ENCODE assay signal across 1 cellular context in the genomic region with DNA sequence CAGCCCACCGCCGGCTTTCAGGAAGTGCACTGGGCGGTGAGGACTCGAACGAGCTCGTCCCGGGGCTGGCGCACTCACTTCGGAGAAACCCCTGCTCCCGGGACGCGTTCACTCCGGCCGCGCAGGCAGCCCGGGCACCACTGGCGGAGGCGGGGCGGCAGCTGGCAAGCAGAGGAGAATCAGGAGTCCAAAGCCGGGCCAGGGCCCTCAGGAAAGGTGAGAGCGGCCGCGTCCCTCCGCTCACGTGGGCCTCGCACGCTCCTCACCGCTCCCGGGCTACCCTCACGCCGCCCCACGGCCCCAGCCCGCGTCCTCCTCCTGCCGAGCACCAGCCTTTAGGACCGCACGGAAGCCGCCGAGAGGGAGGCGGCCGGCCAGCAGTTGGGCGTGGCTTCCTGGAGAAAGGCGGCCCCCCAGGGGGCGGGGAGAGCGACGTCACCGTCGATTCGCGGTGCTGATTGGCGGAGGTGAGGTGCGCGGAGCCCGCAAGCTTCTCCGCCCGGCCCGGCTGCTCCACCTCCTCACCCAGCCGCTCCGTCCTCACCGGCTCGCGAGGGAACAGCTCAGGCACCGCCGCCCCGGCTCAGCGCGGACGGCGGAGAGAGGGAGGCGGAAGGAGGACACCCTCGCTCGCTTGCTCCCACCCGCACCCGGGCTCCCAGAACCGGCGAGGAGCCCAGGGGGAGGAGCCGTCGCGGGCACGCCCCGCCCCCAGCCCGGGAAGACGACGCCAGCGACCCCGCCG.
TF ChIP-seq lines count a peak whose summit lies in the region.

Gene ZCCHC2 (plus strand): TSS at position 516 of the 745 bp plus-strand sequence. CDS start 400 bp downstream, outside the sequence.

TF ChIP-seq in K562, 482 proteins besides CTCF, POLR2A, EP300 and RAD21 (continued from another document):
- TF ChIP-seq PRDM10 (IDR thresholded peaks at IDR 0.05; ENCODE audit: partially characterized antibody) (peak; percentile 48), TBL1XR1 (IDR thresholded peaks at IDR 0.05; ENCODE audit: low read length in 2 of 2) (no peak), XRCC5 (IDR thresholded peaks at IDR 0.05; ENCODE audit: low read depth, low read length) (peak; percentile 93), CBX3 (IDR thresholded peaks at IDR 0.05; ENCODE audit: borderline replicate concordance in 1 of 2, low read length in 2 of 2) (peak in 1 of 2 experiments; percentile 22; a peak in 1 of 3 replicates), ZNF639 (CRISPR knock-in tag; conservative IDR thresholded peaks at IDR 0.05 in 1 of 2, IDR thresholded peaks at IDR 0.05 in 1 of 2) (peak in 1 of 2 experiments; percentile 90; a peak in 2 of 4 replicates), PKNOX1 (IDR thresholded peaks at IDR 0.05) (peak; percentile 57; the same call in 1 of the 2 replicates), ATF7 (IDR thresholded peaks at IDR 0.05) (peak; percentile 75; the same call in 1 of the 2 replicates), RB1 (IDR thresholded peaks at IDR 0.05; ENCODE audit: low read depth) (peak; percentile 32; the same call in 1 of the 2 replicates), KDM5B (IDR thresholded peaks at IDR 0.05; ENCODE audit: insufficient replicate concordance, low read depth, low read length) (peak; percentile 49), YBX1 (IDR thresholded peaks at IDR 0.05) (no peak), RBM15 (IDR thresholded peaks at IDR 0.05; ENCODE audit: insufficient read depth, low read length) (0 out of 2 replicates have a peak, but pooled peaks have one; percentile 47), CTBP1 (IDR thresholded peaks at IDR 0.05; ENCODE audit: borderline replicate concordance) (peak; percentile 89; the same call in 1 of the 2 replicates), BMI1 (IDR thresholded peaks at IDR 0.05; ENCODE audit: low read length) (no peak), RBM14 (IDR thresholded peaks at IDR 0.05; ENCODE audit: borderline replicate concordance, insufficient read depth, low read depth, low read length) (no peak), FOXA3 (CRISPR knock-in tag; conservative IDR thresholded peaks at IDR 0.05 in 1 of 2, IDR thresholded peaks at IDR 0.05 in 1 of 2) (no peak), PURB (CRISPR knock-in tag; IDR thresholded peaks at IDR 0.05; ENCODE audit: low read depth) (no peak), CGGBP1 (CRISPR knock-in tag; IDR thresholded peaks at IDR 0.05) (no peak), TAF9B (IDR thresholded peaks at IDR 0.05; ENCODE audit: partially characterized antibody) (peak; percentile 79), SAP30 (IDR thresholded peaks at IDR 0.05; ENCODE audit: borderline replicate concordance, insufficient read depth, low read depth, low read length, poor library complexity, severe bottlenecking) (peak; percentile 9), DPF2 (IDR thresholded peaks at IDR 0.05) (0 out of 2 replicates have a peak, but pooled peaks have one; percentile 42), HDAC1 (IDR thresholded peaks at IDR 0.05) (peak in 1 of 2 experiments; percentile 65; a peak in 1 of 4 replicates)
- TF ChIP-seq, protein P1, sequence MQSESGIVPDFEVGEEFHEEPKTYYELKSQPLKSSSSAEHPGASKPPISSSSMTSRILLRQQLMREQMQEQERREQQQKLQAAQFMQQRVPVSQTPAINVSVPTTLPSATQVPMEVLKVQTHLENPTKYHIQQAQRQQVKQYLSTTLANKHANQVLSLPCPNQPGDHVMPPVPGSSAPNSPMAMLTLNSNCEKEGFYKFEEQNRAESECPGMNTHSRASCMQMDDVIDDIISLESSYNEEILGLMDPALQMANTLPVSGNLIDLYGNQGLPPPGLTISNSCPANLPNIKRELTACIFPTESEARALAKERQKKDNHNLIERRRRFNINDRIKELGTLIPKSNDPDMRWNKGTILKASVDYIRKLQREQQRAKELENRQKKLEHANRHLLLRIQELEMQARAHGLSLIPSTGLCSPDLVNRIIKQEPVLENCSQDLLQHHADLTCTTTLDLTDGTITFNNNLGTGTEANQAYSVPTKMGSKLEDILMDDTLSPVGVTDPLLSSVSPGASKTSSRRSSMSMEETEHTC (IDR thresholded peaks at IDR 0.05) = no peak
- TF ChIP-seq, protein P2, sequence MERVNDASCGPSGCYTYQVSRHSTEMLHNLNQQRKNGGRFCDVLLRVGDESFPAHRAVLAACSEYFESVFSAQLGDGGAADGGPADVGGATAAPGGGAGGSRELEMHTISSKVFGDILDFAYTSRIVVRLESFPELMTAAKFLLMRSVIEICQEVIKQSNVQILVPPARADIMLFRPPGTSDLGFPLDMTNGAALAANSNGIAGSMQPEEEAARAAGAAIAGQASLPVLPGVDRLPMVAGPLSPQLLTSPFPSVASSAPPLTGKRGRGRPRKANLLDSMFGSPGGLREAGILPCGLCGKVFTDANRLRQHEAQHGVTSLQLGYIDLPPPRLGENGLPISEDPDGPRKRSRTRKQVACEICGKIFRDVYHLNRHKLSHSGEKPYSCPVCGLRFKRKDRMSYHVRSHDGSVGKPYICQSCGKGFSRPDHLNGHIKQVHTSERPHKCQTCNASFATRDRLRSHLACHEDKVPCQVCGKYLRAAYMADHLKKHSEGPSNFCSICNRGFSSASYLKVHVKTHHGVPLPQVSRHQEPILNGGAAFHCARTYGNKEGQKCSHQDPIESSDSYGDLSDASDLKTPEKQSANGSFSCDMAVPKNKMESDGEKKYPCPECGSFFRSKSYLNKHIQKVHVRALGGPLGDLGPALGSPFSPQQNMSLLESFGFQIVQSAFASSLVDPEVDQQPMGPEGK (CRISPR knock-in tag; IDR thresholded peaks at IDR 0.05; ENCODE audit: borderline replicate concordance) = no peak
- TF ChIP-seq, protein P3, sequence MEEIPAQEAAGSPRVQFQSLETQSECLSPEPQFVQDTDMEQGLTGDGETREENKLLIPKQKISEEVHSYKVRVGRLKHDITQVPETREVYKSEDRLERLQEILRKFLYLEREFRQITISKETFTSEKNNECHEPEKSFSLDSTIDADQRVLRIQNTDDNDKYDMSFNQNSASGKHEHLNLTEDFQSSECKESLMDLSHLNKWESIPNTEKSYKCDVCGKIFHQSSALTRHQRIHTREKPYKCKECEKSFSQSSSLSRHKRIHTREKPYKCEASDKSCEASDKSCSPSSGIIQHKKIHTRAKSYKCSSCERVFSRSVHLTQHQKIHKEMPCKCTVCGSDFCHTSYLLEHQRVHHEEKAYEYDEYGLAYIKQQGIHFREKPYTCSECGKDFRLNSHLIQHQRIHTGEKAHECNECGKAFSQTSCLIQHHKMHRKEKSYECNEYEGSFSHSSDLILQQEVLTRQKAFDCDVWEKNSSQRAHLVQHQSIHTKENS (CRISPR knock-in tag; IDR thresholded peaks at IDR 0.05) = no peak
- TF ChIP-seq, protein P4, sequence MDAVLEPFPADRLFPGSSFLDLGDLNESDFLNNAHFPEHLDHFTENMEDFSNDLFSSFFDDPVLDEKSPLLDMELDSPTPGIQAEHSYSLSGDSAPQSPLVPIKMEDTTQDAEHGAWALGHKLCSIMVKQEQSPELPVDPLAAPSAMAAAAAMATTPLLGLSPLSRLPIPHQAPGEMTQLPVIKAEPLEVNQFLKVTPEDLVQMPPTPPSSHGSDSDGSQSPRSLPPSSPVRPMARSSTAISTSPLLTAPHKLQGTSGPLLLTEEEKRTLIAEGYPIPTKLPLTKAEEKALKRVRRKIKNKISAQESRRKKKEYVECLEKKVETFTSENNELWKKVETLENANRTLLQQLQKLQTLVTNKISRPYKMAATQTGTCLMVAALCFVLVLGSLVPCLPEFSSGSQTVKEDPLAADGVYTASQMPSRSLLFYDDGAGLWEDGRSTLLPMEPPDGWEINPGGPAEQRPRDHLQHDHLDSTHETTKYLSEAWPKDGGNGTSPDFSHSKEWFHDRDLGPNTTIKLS (IDR thresholded peaks at IDR 0.05; ENCODE audit: borderline replicate concordance, low read depth) = peak; percentile 56; the same call in 1 of the 2 replicates
